9 cellular contexts compared by ENCODE assay signal in the genomic region with DNA sequence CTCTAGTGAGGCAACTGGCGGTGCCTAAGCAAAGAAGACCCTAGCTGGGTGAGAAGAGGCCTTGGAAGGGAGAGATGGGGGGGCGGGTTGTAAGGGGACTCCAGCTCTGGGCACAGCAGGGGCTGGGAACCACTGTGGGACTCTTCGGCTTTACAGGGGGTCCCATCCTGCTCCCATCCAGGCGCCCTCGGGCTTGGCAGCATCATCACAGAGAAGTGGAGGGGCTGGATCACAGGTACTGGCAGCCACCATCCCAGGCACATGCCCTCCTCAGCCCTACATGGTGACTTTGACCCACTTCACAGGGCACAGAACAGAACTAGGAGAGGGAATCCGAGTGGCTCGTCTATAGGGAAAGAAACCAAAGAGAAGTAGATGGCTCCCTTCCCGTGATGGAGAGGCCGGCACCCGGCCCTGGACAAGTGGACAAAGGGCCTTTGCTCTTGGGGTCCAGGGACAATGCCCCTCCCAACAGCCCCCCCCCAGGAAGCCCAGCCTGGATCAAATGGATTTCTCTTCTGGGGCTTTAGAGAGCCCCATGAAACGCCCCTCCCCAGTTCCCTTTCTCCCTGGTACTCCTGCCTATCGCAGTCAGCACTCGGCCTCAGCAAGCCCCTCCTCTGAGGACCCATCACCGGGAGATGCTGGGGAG. TPM values are rescaled to one million over a fixed set of nuclear protein-coding genes. Genes with fewer than 3 reads are reported as not detected.
DNase-seq lines count a peak whose midpoint lies in the region; ATAC-seq and TF ChIP-seq lines count a peak whose summit lies in the region.
"Had no signal": no experiment of that assay in that cellular context is flagged by ENCODE, and none has a peak within 500 bp of the region (broad histone marks: within the 10 kb centered on the region; RNA-seq: fewer than 3 reads in every experiment).

No MANE protein-coding gene starts in this region.

- H3K4me3 ChIP-seq in iPS-20b (ENCODE audit: low read length) (peak overlapping the region; percentile 75), stomach (peak overlapping the region; percentile 78 to 92 (median 84))

- H3K27me3 Mint-ChIP-seq in activated CD8-positive, alpha-beta T cell treated with anti-CD3 and anti-CD28 coated beads, Interleukin-2, amount 10 ng/mL, durations not matched to agents 7 days and 5 days (ENCODE audit: low read depth), result no peaks in the 10 kb centered on the region

- peaks cover 41% of the 10 kb centered on the region for H3K27me3 ChIP-seq in iPS-20b (ENCODE audit: insufficient read depth, low read length)
- no peaks in the 10 kb centered on the region for H3K27me3 ChIP-seq in stomach

- TF ChIP-seq POLR2A in stomach (IDR thresholded peaks at IDR 0.05), result no peak

- POLR2A ChIA-PET in activated CD8-positive, alpha-beta T cell treated with anti-CD3 and anti-CD28 coated beads, Interleukin-2, amount 10 ng/mL, durations not matched to agents 7 days and 5 days (lab: Charles Lee), result interaction anchor here (0.6 to 4.7 kb wide), 11 partner anchors 8 to 680 kb away, joined by 3 to 57 read pairs (median 4); no protein-coding TSS in a partner anchor

- H3K4me1 ChIP-seq in iPS-20b (ENCODE audit: insufficient read depth, low read length), result peaks cover 8% of the 10 kb centered on the region; the same call in 1 of the 2 replicates
- H3K4me1 ChIP-seq in stomach, result peaks cover 57 to 80% (median 71%) of the 10 kb centered on the region in 4 donors

- peak; percentile 21 for DNase-seq in NCI-H1092 treated with DMSO at 0.1 percent for 48 hours (lab: John Stamatoyannopoulos, UW)
- no peak for DNase-seq in NCI-H1092 (lab: John Stamatoyannopoulos, UW)
- DNase-seq in activated CD8-positive, alpha-beta T cell treated with anti-CD3 and anti-CD28 coated beads, Interleukin-2, amount 10 ng/mL, durations not matched to agents 7 days and 5 days, result no peak
- no peak for DNase-seq in stomach
- DNase-seq in LoVo (ENCODE audit: low spot score), result no peak
- no peak for DNase-seq in HuH-7.5 (ENCODE audit: low spot score)

- intact Hi-C loops in stomach (cut with DNase I; ENCODE audit: low total_unique reads), result no loop called here

- H3K9ac ChIP-seq in iPS-20b (ENCODE audit: low read depth, low read length), result peak overlapping the region; percentile 71; the same call in 1 of the 2 replicates

- no peak for ATAC-seq in activated CD8-positive, alpha-beta T cell treated with anti-CD3 and anti-CD28 coated beads, Interleukin-2, amount 10 ng/mL, durations not matched to agents 7 days and 5 days
- no peak for ATAC-seq in HG02642 (IDR thresholded peaks at IDR 0.05; ENCODE audit: poor library complexity, unreplicated experiment)

- H3K9me3 Mint-ChIP-seq in activated CD8-positive, alpha-beta T cell treated with anti-CD3 and anti-CD28 coated beads, Interleukin-2, amount 10 ng/mL, durations not matched to agents 7 days and 5 days (ENCODE audit: insufficient read depth), result no peaks in the 10 kb centered on the region

- CTCF ChIA-PET in activated CD8-positive, alpha-beta T cell treated with anti-CD3 and anti-CD28 coated beads, Interleukin-2, amount 10 ng/mL, durations not matched to agents 7 days and 5 days (lab: Charles Lee), result interaction anchor here (1.0 to 3.5 kb wide), 10 partner anchors 9 to 89 kb away, joined by 3 to 26 read pairs (median 6); no protein-coding TSS in a partner anchor

- H3K36me3 ChIP-seq in iPS-20b (ENCODE audit: insufficient read depth, low read depth, low read length) (no peaks in the 10 kb centered on the region), stomach (no peaks in the 10 kb centered on the region)

- H3K27ac Mint-ChIP-seq in activated CD8-positive, alpha-beta T cell treated with anti-CD3 and anti-CD28 coated beads, Interleukin-2, amount 10 ng/mL, durations not matched to agents 7 days and 5 days, result peak overlapping the region; percentile 91

- H3K4me3 Mint-ChIP-seq in activated CD8-positive, alpha-beta T cell treated with anti-CD3 and anti-CD28 coated beads, Interleukin-2, amount 10 ng/mL, durations not matched to agents 7 days and 5 days, result peak overlapping the region; percentile 87

- 36 to 46% (median 43%) methylated on average over 12 to 14 of the region's 14 CpGs for WGBS in stomach, 5 donors

- H3K36me3 Mint-ChIP-seq in activated CD8-positive, alpha-beta T cell treated with anti-CD3 and anti-CD28 coated beads, Interleukin-2, amount 10 ng/mL, durations not matched to agents 7 days and 5 days (ENCODE audit: low read depth), result peaks cover 22% of the 10 kb centered on the region

- H3K27ac ChIP-seq in iPS-20b (ENCODE audit: low read length), result no peak overlapping the region
- peak overlapping the region; percentile 87 to 96 (median 93) for H3K27ac ChIP-seq in stomach
- H3K27ac ChIP-seq: epithelial cell of prostate had no signal

- no peak for TF ChIP-seq EP300 in stomach (IDR thresholded peaks at IDR 0.05)

- H3K9me3 ChIP-seq in iPS-20b (ENCODE audit: insufficient read depth, low read depth, low read length) (no peaks in the 10 kb centered on the region), stomach (no peaks in the 10 kb centered on the region)

- TF ChIP-seq CTCF in stomach (IDR thresholded peaks at IDR 0.05), result no peak

- peaks cover 49% of the 10 kb centered on the region for H3K4me1 Mint-ChIP-seq in activated CD8-positive, alpha-beta T cell treated with anti-CD3 and anti-CD28 coated beads, Interleukin-2, amount 10 ng/mL, durations not matched to agents 7 days and 5 days (ENCODE audit: low read depth)

RNA-seq across cellular contexts. Expression of a gene that starts 54.0 kb away (rescaled TPM):
- total RNA-seq in activated CD8-positive, alpha-beta T cell treated with anti-CD3 and anti-CD28 coated beads, Interleukin-2, amount 10 ng/mL, durations not matched to agents 7 days and 5 days, result 10 to 100 TPM; 70.9 to 72.5 TPM
- total RNA-seq in stomach, result 100 to 1,000 TPM in 2 of 5 donors, 10 to 100 TPM in 3; 40.2 to 574 (median 71.4) TPM
- 10 to 100 TPM; 17.6 to 30.9 (median 25.4) TPM for polyA plus RNA-seq in stomach
